Comparison of ENCODE assay signal across 8 cellular contexts in genomic region chr5:101977729-101978345, GRCh38.
DNase-seq lines count a peak whose midpoint lies in the region; ATAC-seq lines count a peak whose summit lies in the region.

No MANE protein-coding gene starts in this region.

- ATAC-seq in GM21360 (IDR thresholded peaks at IDR 0.05; ENCODE audit: unreplicated experiment) (peak; percentile 91), HG03469 (IDR thresholded peaks at IDR 0.05; ENCODE audit: unreplicated experiment) (peak; percentile 95)
- ATAC-seq in stimulated activated memory B cell treated with anti-CD40 and anti-IgM and Interleukin-4, amounts not matched to agents 10 μg/mL and 1 μg/mL and 100 μg/mL, for 72 hours: no peak

- DNase-seq in EH (ENCODE audit: low read depth) (peak; percentile 41), NCI-H748 (lab: John Stamatoyannopoulos, UW; ENCODE audit: unreplicated experiment) (peak; percentile 86), cerebellar cortex (ENCODE audit: low spot score) (peak; percentile 38), myocyte (ENCODE audit: low read depth) (peak; percentile 17), 8988T (no peak)

- no peaks in the 10 kb centered on the region for H3K27me3 Mint-ChIP-seq in stimulated activated memory B cell treated with anti-CD40 and anti-IgM and Interleukin-4, amounts not matched to agents 10 μg/mL and 1 μg/mL and 100 μg/mL, for 72 hours

- H3K4me1 Mint-ChIP-seq in stimulated activated memory B cell treated with anti-CD40 and anti-IgM and Interleukin-4, amounts not matched to agents 10 μg/mL and 1 μg/mL and 100 μg/mL, for 72 hours: no peaks in the 10 kb centered on the region

- no peak overlapping the region for H3K4me3 Mint-ChIP-seq in stimulated activated memory B cell treated with anti-CD40 and anti-IgM and Interleukin-4, amounts not matched to agents 10 μg/mL and 1 μg/mL and 100 μg/mL, for 72 hours

- H3K9me3 Mint-ChIP-seq in stimulated activated memory B cell treated with anti-CD40 and anti-IgM and Interleukin-4, amounts not matched to agents 10 μg/mL and 1 μg/mL and 100 μg/mL, for 72 hours: no peaks in the 10 kb centered on the region

- H3K27ac Mint-ChIP-seq in stimulated activated memory B cell treated with anti-CD40 and anti-IgM and Interleukin-4, amounts not matched to agents 10 μg/mL and 1 μg/mL and 100 μg/mL, for 72 hours: no peak overlapping the region

- no peaks in the 10 kb centered on the region for H3K36me3 Mint-ChIP-seq in stimulated activated memory B cell treated with anti-CD40 and anti-IgM and Interleukin-4, amounts not matched to agents 10 μg/mL and 1 μg/mL and 100 μg/mL, for 72 hours
